In the genomic region with DNA sequence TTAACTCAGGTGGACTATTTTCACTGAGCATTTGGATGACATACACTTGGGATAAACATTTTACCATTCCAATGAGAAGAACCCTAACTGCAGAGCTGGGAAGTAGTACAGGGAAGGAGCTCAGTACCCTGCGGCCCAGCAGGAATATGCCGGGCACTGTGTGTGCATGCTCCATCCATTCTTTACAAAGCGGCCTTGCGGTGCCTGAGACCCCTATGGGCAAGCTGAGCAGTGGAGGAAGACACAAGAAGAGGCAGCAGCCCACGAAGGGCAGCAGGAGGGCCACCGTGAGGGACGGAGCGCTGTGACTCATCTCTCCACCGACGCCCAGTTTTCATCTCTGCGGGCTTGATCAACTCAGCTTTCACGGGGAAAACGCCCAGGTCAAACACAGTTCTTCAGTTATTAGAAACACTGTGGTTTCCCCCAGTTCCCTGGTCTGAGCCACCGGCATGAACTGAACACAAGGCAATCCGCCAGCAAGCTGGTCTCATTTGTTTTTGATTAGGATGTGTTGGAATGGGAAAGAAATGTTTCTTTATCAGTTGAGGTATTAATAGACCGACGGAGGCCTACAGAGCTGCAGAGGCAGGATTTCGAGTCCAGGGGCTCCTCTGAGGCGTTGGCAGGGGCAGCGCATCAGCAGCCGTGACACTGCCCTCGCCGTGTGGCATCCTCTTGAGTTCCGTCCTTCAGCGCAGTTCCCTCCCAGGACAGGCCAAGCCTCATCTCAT, we compare ENCODE assay signal across 12 cellular contexts. TPM values are rescaled to one million over a fixed set of nuclear protein-coding genes. Genes with fewer than 3 reads are reported as not detected.
DNase-seq lines count a peak whose midpoint lies in the region; ATAC-seq and TF ChIP-seq lines count a peak whose summit lies in the region.
"Had no signal": no experiment of that assay in that cellular context is flagged by ENCODE, and none has a peak within 500 bp of the region (broad histone marks: within the 10 kb centered on the region; RNA-seq: fewer than 3 reads in every experiment).

No MANE protein-coding gene starts in this region.

- TF ChIP-seq CTCF in cardiac fibroblast (IDR thresholded peaks at IDR 0.05; ENCODE audit: low read depth, low read length) (no peak), Calu3 (IDR thresholded peaks at IDR 0.05; ENCODE audit: unreplicated experiment) (no peak)

- H3K9me3 Mint-ChIP-seq in activated CD4-positive, alpha-beta T cell treated with anti-CD3 and anti-CD28 coated beads, Interleukin-2, amount 10 ng/mL, durations not matched to agents 7 days and 5 days: peaks cover 2% of the 10 kb centered on the region
- H3K9me3 Mint-ChIP-seq in activated T-helper 17 cell treated with anti-CD3 and anti-CD28 coated beads, Interleukin-2, amount 50 U/mL, for 72 hours: no peaks in the 10 kb centered on the region
- no peaks in the 10 kb centered on the region for H3K9me3 Mint-ChIP-seq in Calu3 (ENCODE audit: low read depth, unreplicated experiment)

- peaks cover 2% of the 10 kb centered on the region for H3K36me3 Mint-ChIP-seq in activated CD4-positive, alpha-beta T cell treated with anti-CD3 and anti-CD28 coated beads, Interleukin-2, amount 10 ng/mL, durations not matched to agents 7 days and 5 days (ENCODE audit: low read depth)
- H3K36me3 Mint-ChIP-seq in activated T-helper 17 cell treated with anti-CD3 and anti-CD28 coated beads, Interleukin-2, amount 50 U/mL, for 72 hours (ENCODE audit: low read depth): no peaks in the 10 kb centered on the region
- H3K36me3 Mint-ChIP-seq in Calu3 (ENCODE audit: insufficient read depth, unreplicated experiment): no peaks in the 10 kb centered on the region

- ATAC-seq in sciatic nerve: peak; percentile 90
- no peak for ATAC-seq in activated T-helper 17 cell treated with anti-CD3 and anti-CD28 coated beads, Interleukin-2, amount 50 U/mL, for 72 hours (replicated peaks)

- peak overlapping the region; percentile 16 for H3K27ac Mint-ChIP-seq in activated CD4-positive, alpha-beta T cell treated with anti-CD3 and anti-CD28 coated beads, Interleukin-2, amount 10 ng/mL, durations not matched to agents 7 days and 5 days
- no peak overlapping the region for H3K27ac Mint-ChIP-seq in activated T-helper 17 cell treated with anti-CD3 and anti-CD28 coated beads, Interleukin-2, amount 50 U/mL, for 72 hours
- H3K27ac Mint-ChIP-seq in Calu3 (ENCODE audit: unreplicated experiment): no peak overlapping the region

- H3K27me3 Mint-ChIP-seq in activated CD4-positive, alpha-beta T cell treated with anti-CD3 and anti-CD28 coated beads, Interleukin-2, amount 10 ng/mL, durations not matched to agents 7 days and 5 days: no peaks in the 10 kb centered on the region
- H3K27me3 Mint-ChIP-seq in activated T-helper 17 cell treated with anti-CD3 and anti-CD28 coated beads, Interleukin-2, amount 50 U/mL, for 72 hours: no peaks in the 10 kb centered on the region
- H3K27me3 Mint-ChIP-seq in Calu3 (ENCODE audit: unreplicated experiment): peaks cover 27% of the 10 kb centered on the region

- no peak overlapping the region for H3K4me3 Mint-ChIP-seq in activated CD4-positive, alpha-beta T cell treated with anti-CD3 and anti-CD28 coated beads, Interleukin-2, amount 10 ng/mL, durations not matched to agents 7 days and 5 days
- no peak overlapping the region for H3K4me3 Mint-ChIP-seq in activated T-helper 17 cell treated with anti-CD3 and anti-CD28 coated beads, Interleukin-2, amount 50 U/mL, for 72 hours
- no peak overlapping the region for H3K4me3 Mint-ChIP-seq in Calu3 (ENCODE audit: low read depth, unreplicated experiment)

- DNase-seq in activated CD4-positive, alpha-beta T cell treated with anti-CD3 and anti-CD28 coated beads, Interleukin-2, amount 10 ng/mL, durations not matched to agents 7 days and 5 days: no peak
- DNase-seq in activated CD4-positive, alpha-beta T cell treated with anti-CD3 and anti-CD28 coated beads for 48 hours: no peak
- DNase-seq in HT1080 (ENCODE audit: low read depth) (peak; percentile 55), cardiac fibroblast (ENCODE audit: low read depth in 2 of 2) (peak; percentile 22 to 24), sciatic nerve (ENCODE audit: low spot score) (peak; percentile 76), Calu3 (no peak)
- no peak for DNase-seq in stimulated activated CD4-positive, alpha-beta T cell treated with anti-CD3 and anti-CD28 coated beads, Interleukin-4, amount 100 ng/mL, for 4 hours
- DNase-seq: ACHN; activated naive CD4-positive, alpha-beta T cell treated with Interleukin-2 at 50 U/mL for 16 hours; erythroblast; ovary had no signal

- peaks cover 45% of the 10 kb centered on the region for H3K4me1 Mint-ChIP-seq in activated CD4-positive, alpha-beta T cell treated with anti-CD3 and anti-CD28 coated beads, Interleukin-2, amount 10 ng/mL, durations not matched to agents 7 days and 5 days
- H3K4me1 Mint-ChIP-seq in activated T-helper 17 cell treated with anti-CD3 and anti-CD28 coated beads, Interleukin-2, amount 50 U/mL, for 72 hours: peaks cover 24% of the 10 kb centered on the region
- peaks cover 6% of the 10 kb centered on the region for H3K4me1 Mint-ChIP-seq in Calu3 (ENCODE audit: low read depth, unreplicated experiment)

- intact Hi-C loops in sciatic nerve (cut with DNase I) (no loop called here), Calu3 (cut with micrococcal nuclease; ENCODE audit: unreplicated experiment) (no loop called here)

- no peak overlapping the region for H3K4me3 ChIP-seq in cardiac fibroblast (replicated peaks in 1 of 2; ENCODE audit: low read depth in 2 of 2, low read length in 2 of 2)
- H3K4me3 ChIP-seq: ovary had no signal

- BruUV-seq in Calu3 (replicated peaks; lab: Mats Ljungman, UMichigan): no TSS peak

- POLR2A ChIA-PET in activated CD4-positive, alpha-beta T cell treated with anti-CD3 and anti-CD28 coated beads, Interleukin-2, amount 10 ng/mL, durations not matched to agents 7 days and 5 days (lab: Charles Lee): interaction anchor here (0.6 kb wide), 1 partner anchor 59 kb away, joined by 3 read pairs; no protein-coding TSS in a partner anchor

- CTCF ChIA-PET in activated CD4-positive, alpha-beta T cell treated with anti-CD3 and anti-CD28 coated beads, Interleukin-2, amount 10 ng/mL, durations not matched to agents 7 days and 5 days (lab: Charles Lee): interaction anchor here (1.1 to 6.5 kb wide), 6 partner anchors 9 to 42 kb away, joined by 3 to 49 read pairs (median 4); no protein-coding TSS in a partner anchor
- CTCF ChIA-PET in Calu3 (lab: Charles Lee): no interaction called here

RNA-seq across cellular contexts. Expression of a gene that starts 44.9 kb away (rescaled TPM):
- 100 to 1,000 TPM; 111 to 126 TPM for total RNA-seq in activated CD4-positive, alpha-beta T cell treated with anti-CD3 and anti-CD28 coated beads, Interleukin-2, amount 10 ng/mL, durations not matched to agents 7 days and 5 days
- 0.10 TPM in 1 of 2 replicates, not detected in the other for total RNA-seq in HT1080 (2014; rRNA removed; shearing (Covaris generic))
- 0.02 TPM in 1 of 2 replicates, not detected in the other for polyA plus RNA-seq in HT1080 (2015; cell fraction: cytosol; rRNA removed)
- not detected in 2 replicates for polyA plus RNA-seq in HT1080 (2015; cell fraction: nucleus; rRNA removed)
- total RNA-seq in sciatic nerve: 4.7 TPM
- total RNA-seq in activated T-helper 17 cell treated with anti-CD3 and anti-CD28 coated beads, Interleukin-2, amount 50 U/mL, for 72 hours: 100 to 1,000 TPM; 477 to 704 TPM
- not detected in 2 replicates for total RNA-seq in Calu3 (2022)

Comparison
In these comparisons a context has a peak if more than half of its experiments do, and no peak if none do; other contexts are left out.
1. DNase-seq: peak in HT1080 (single experiment), cardiac fibroblast (2 of 2) and sciatic nerve (single experiment); none in activated CD4-positive, alpha-beta T cell treated with anti-CD3 and anti-CD28 coated beads, Interleukin-2, amount 10 ng/mL, durations not matched to agents 7 days and 5 days (single experiment), activated CD4-positive, alpha-beta T cell treated with anti-CD3 and anti-CD28 coated beads for 48 hours (single experiment), stimulated activated CD4-positive, alpha-beta T cell treated with anti-CD3 and anti-CD28 coated beads, Interleukin-4, amount 100 ng/mL, for 4 hours (0 of 2) and Calu3 (single experiment).
2. RNA of a gene that starts 44.9 kb away (total RNA-seq): 477 to 704 TPM in activated T-helper 17 cell treated with anti-CD3 and anti-CD28 coated beads, Interleukin-2, amount 50 U/mL, for 72 hours and 111 to 126 TPM in activated CD4-positive, alpha-beta T cell treated with anti-CD3 and anti-CD28 coated beads, Interleukin-2, amount 10 ng/mL, durations not matched to agents 7 days and 5 days; 4.7 TPM in sciatic nerve (single experiment), 0.10 TPM in HT1080 and not detected in Calu3; every median in the first group is over 10 times any median in the second.